ENCODE assay signal across 21 cellular contexts in genomic region chr6:49541936-49542335, GRCh38. TPM values are rescaled to one million over a fixed set of nuclear protein-coding genes. Genes with fewer than 3 reads are reported as not detected.
DNase-seq lines count a peak whose midpoint lies in the region; ATAC-seq and TF ChIP-seq lines count a peak whose summit lies in the region.
"Had no signal": no experiment of that assay in that cellular context is flagged by ENCODE, and none has a peak within 500 bp of the region (broad histone marks: within the 10 kb centered on the region; RNA-seq: fewer than 3 reads in every experiment).

No MANE protein-coding gene starts in this region.

- no peak for TF ChIP-seq EP300 in esophagus muscularis mucosa (IDR thresholded peaks at IDR 0.05)

- DNase-seq in DMS 273 treated with DMSO at 0.1 percent for 48 hours (lab: John Stamatoyannopoulos, UW) (peak; percentile 31), NCI-H1092 treated with DMSO at 0.1 percent for 48 hours (lab: John Stamatoyannopoulos, UW) (peak; percentile 8), SK-N-DZ (ENCODE audit: low spot score) (peak; percentile 24), iris pigment epithelial cell (ENCODE audit: low read depth) (peak; percentile 58), esophagus muscularis mucosa (ENCODE audit: extremely low spot score) (no peak), RKO (ENCODE audit: low spot score) (no peak), NCI-H2227 (lab: John Stamatoyannopoulos, UW; ENCODE audit: unreplicated experiment) (no peak)
- DNase-seq: activated CD4-positive, alpha-beta T cell treated with anti-CD3 and anti-CD28 coated beads for 36 hours; activated CD8-positive, alpha-beta memory T cell treated with anti-CD3 and anti-CD28 coated beads, Interleukin-2, amount 50 U/mL, for 48 hours; DMS79; effector memory CD4-positive, alpha-beta T cell; midbrain; NCI-H1417 treated with DMSO at 0.1 percent for 48 hours; SIG-M5; stimulated activated naive CD4-positive, alpha-beta T cell had no signal

- TF ChIP-seq CTCF in esophagus muscularis mucosa (IDR thresholded peaks at IDR 0.05), result no peak

- no peaks in the 10 kb centered on the region for H3K9me3 ChIP-seq in esophagus muscularis mucosa
- H3K9me3 ChIP-seq: BLaER1 treated with 17β-estradiol and CSF1 and Interleukin-3, amounts not matched to agents 10 nM and 100 nM; neutrophil had no signal

- no peaks in the 10 kb centered on the region for H3K36me3 ChIP-seq in esophagus muscularis mucosa
- H3K36me3 ChIP-seq: BLaER1 treated with 17β-estradiol and CSF1 and Interleukin-3, amounts not matched to agents 10 nM and 100 nM; neutrophil had no signal

- H3K4me3 ChIP-seq in esophagus muscularis mucosa, result no peak overlapping the region
- H3K4me3 ChIP-seq: BLaER1 treated with 17β-estradiol and CSF1 and Interleukin-3, amounts not matched to agents 10 nM and 100 nM had no signal

- intact Hi-C loops in esophagus muscularis mucosa (cut with DNase I), result no loop called here

- no peaks in the 10 kb centered on the region for H3K27me3 ChIP-seq in esophagus muscularis mucosa
- H3K27me3 ChIP-seq: BLaER1 treated with 17β-estradiol and CSF1 and Interleukin-3, amounts not matched to agents 10 nM and 100 nM had no signal

- WGBS in esophagus muscularis mucosa, result 79% methylated on average over 3 of the region's 3 CpGs

- H3K27ac ChIP-seq in esophagus muscularis mucosa (replicated peaks in 1 of 4), result no peak overlapping the region
- H3K27ac ChIP-seq: neutrophil had no signal

- no peaks in the 10 kb centered on the region for H3K4me1 ChIP-seq in esophagus muscularis mucosa

- TF ChIP-seq POLR2A in esophagus muscularis mucosa (IDR thresholded peaks at IDR 0.05; ENCODE audit: low read depth), result no peak

- no peak for ATAC-seq in HG03175 (IDR thresholded peaks at IDR 0.05; ENCODE audit: unreplicated experiment)
- ATAC-seq: activated CD4-positive, alpha-beta T cell treated with anti-CD3 and anti-CD28 coated beads for 36 hours; activated naive CD4-positive, alpha-beta T cell treated with anti-CD3 and anti-CD28 coated beads, Interleukin-2, amount 50 U/mL, for 72 hours; HepG2 had no signal

RNA-seq across cellular contexts. Expression of gene C6orf141, which starts 8.5 kb away (rescaled TPM):
- polyA plus RNA-seq in SK-N-DZ (2014; cell fraction: cytosol; rRNA removed), result 5.7 and 5.8 TPM in 2 replicates
- 3.9 and 12.2 TPM in 2 replicates for polyA plus RNA-seq in SK-N-DZ (2014; cell fraction: nucleus; rRNA removed)
- total RNA-seq in esophagus muscularis mucosa, result 1 to 10 TPM; 1.2 to 2.5 (median 1.9) TPM
- total RNA-seq: HepG2 had no signal

RNA-seq across cellular contexts. Expression of gene GLYATL3, which starts 42.2 kb away (rescaled TPM):
- not detected in 2 replicates for polyA plus RNA-seq in SK-N-DZ (2014; cell fraction: cytosol; rRNA removed)
- polyA plus RNA-seq in SK-N-DZ (2014; cell fraction: nucleus; rRNA removed), result not detected in 2 replicates
- not detected for total RNA-seq in esophagus muscularis mucosa
- total RNA-seq: activated CD4-positive, alpha-beta T cell treated with anti-CD3 and anti-CD28 coated beads for 36 hours; activated naive CD4-positive, alpha-beta T cell treated with anti-CD3 and anti-CD28 coated beads, Interleukin-2, amount 50 U/mL, for 72 hours; cardiac septum; HepG2 had no signal

Comparison
In these comparisons a context has a peak if more than half of its experiments do, and no peak if none do; other contexts are left out.
1. DNase-seq: peak in DMS 273 treated with DMSO at 0.1 percent for 48 hours (single experiment), NCI-H1092 treated with DMSO at 0.1 percent for 48 hours (single experiment), SK-N-DZ (single experiment) and iris pigment epithelial cell (single experiment); none in esophagus muscularis mucosa (single experiment), RKO (single experiment) and NCI-H2227 (single experiment).